In the genomic region with DNA sequence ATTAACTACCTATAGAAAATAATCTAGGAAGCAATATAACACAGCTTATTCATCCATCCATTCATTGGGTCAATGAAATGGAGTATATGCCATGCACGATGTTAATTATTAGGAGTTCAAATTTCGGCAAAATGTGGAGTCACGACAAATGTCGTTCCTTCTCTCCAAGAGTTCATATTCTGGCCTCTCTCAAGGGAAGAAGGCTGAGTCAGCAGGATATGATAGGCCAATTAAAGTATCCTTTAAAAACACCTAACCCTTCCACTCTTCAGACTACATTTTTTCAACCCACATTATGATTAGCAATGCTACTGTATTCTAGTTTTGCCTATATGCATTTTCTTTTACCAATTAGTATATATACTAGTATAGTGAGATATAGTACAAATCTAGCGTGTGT, we compare ENCODE assay signal across 21 cellular contexts.
A peak's percentile ranks its signal among the peaks of the same experiment; 100 is the strongest.
DNase-seq lines count a peak whose midpoint lies in the region; ATAC-seq, FAIRE-seq and TF ChIP-seq lines count a peak whose summit lies in the region.
"Had no signal": no experiment of that assay in that cellular context is flagged by ENCODE, and none has a peak within 500 bp of the region (broad histone marks: within the 10 kb centered on the region; RNA-seq: fewer than 3 reads in every experiment).

No MANE protein-coding gene starts in this region.

- POLR2A ChIA-PET in HepG2 (lab: Yijun Ruan, JAX) = no interaction called here
- POLR2A ChIA-PET in K562 (lab: Yijun Ruan, JAX) = interaction anchor here (0.6 kb wide), 1 partner anchor 447 kb away, joined by 3 read pairs; no protein-coding TSS in a partner anchor

- CTCF ChIA-PET in HepG2 (lab: Yijun Ruan, JAX; ENCODE audit: low intra/inter-chr PET ratio, low total read pairs) = no interaction called here
- CTCF ChIA-PET in K562 (lab: Yijun Ruan, JAX; ENCODE audit: low intra/inter-chr PET ratio) = no interaction called here

- H2AFZ ChIP-seq in HepG2 (ENCODE audit: low read length) = no peak overlapping the region
- no peak overlapping the region for H2AFZ ChIP-seq in K562 (ENCODE audit: low read depth, low read length)
- H2AFZ ChIP-seq in GM23248 = no peak overlapping the region

- H3K36me3 ChIP-seq in HepG2 (replicated peaks in 1 of 2; ENCODE audit: control insufficient read depth in 1 of 2, insufficient read depth in 2 of 2, low read length in 2 of 2) = no peaks in the 10 kb centered on the region
- H3K36me3 ChIP-seq in right lobe of liver = no peaks in the 10 kb centered on the region
- H3K36me3 ChIP-seq in K562 (ENCODE audit: control insufficient read depth, insufficient read depth, low read length) = no peaks in the 10 kb centered on the region
- H3K36me3 ChIP-seq in GM23248 (ENCODE audit: low read depth) = no peaks in the 10 kb centered on the region
- H3K36me3 ChIP-seq: BE2C, BLaER1 had no signal

- DNase-seq in HepG2 (ENCODE audit: low spot score) (no peak), right lobe of liver (no peak), K562 (ENCODE audit: extremely low read depth in 1 of 4, low spot score in 3 of 4) (no peak), GM23248 (no peak), DMS153 treated with DMSO at 0.1 percent for 48 hours (lab: John Stamatoyannopoulos, UW; ENCODE audit: unreplicated experiment) (no peak)
- DNase-seq: ACHN; BE2C; C1 segment of cervical spinal cord; CD4-positive, alpha-beta memory T cell; CD4-positive, CD25-positive, alpha-beta regulatory T cell; CD8-positive, alpha-beta memory T cell; COR-L47; DMS 273 treated with DMSO at 0.1 percent for 48 hours; DMS153; DMS79 treated with DMSO at 0.1 percent for 48 hours; GF-D8 had no signal

- ATAC-seq in HepG2 = no peak
- ATAC-seq in right lobe of liver = no peak
- ATAC-seq in K562 = no peak

- no peaks in the 10 kb centered on the region for H3F3A ChIP-seq in GM23248 (ENCODE audit: insufficient read depth)

- no peak for TF ChIP-seq POLR2A in HepG2 (IDR thresholded peaks at IDR 0.05; ENCODE audit: insufficient read depth in 1 of 2, low read depth in 2 of 2, low read length in 2 of 2)
- no peak for TF ChIP-seq POLR2A in right lobe of liver (IDR thresholded peaks at IDR 0.05)
- no peak for TF ChIP-seq POLR2A in K562 (conservative IDR thresholded peaks at IDR 0.05)

- no peak overlapping the region for H3K9ac ChIP-seq in HepG2 (ENCODE audit: insufficient read depth, low read depth, low read length)
- no peak overlapping the region for H3K9ac ChIP-seq in K562 (ENCODE audit: insufficient read depth in 1 of 2, low read depth in 2 of 2, low read length in 2 of 2)
- no peak overlapping the region for H3K9ac ChIP-seq in GM23248
- H3K9ac ChIP-seq: BLaER1 had no signal

- no peaks in the 10 kb centered on the region for H3K9me2 ChIP-seq in GM23248 (ENCODE audit: insufficient read depth)

- in situ Hi-C loops in HepG2 (cut with HindIII; ENCODE audit: extremely low pct_ligation_motif_present, low pct_unique_long_range_greater_than_20kb) (no loop called here), K562 (cut with MboI) (no loop called here), GM23248 (cut with MboI) (no loop called here)

- H4K20me1 ChIP-seq in HepG2 (ENCODE audit: insufficient read depth, low read length) = no peaks in the 10 kb centered on the region
- no peaks in the 10 kb centered on the region for H4K20me1 ChIP-seq in K562 (replicated peaks; ENCODE audit: control insufficient read depth, insufficient read depth, low read length)
- no peaks in the 10 kb centered on the region for H4K20me1 ChIP-seq in GM23248 (ENCODE audit: insufficient read depth)
- H4K20me1 ChIP-seq: BLaER1 had no signal

- H3K9me1 ChIP-seq in K562 (ENCODE audit: control insufficient read depth, insufficient read depth, low read length) = no peaks in the 10 kb centered on the region

- 0 out of 5 replicates have a peak, but pooled peaks cover 0 to 5% of the 10 kb centered on the region in 2 experiments for H3K27me3 ChIP-seq in HepG2 (ENCODE audit: control insufficient read depth in 1 of 2, insufficient read depth in 2 of 2, low read length in 2 of 2)
- H3K27me3 ChIP-seq in right lobe of liver = no peaks in the 10 kb centered on the region
- no peaks in the 10 kb centered on the region; a peak in 1 of 5 replicates for H3K27me3 ChIP-seq in K562 (ENCODE audit: control insufficient read depth in 2 of 2, insufficient read depth in 2 of 2, low read length in 2 of 2)
- no peaks in the 10 kb centered on the region for H3K27me3 ChIP-seq in GM23248 (replicated peaks; ENCODE audit: insufficient read depth)
- H3K27me3 ChIP-seq: BE2C, BLaER1 had no signal

- H3K4me1 ChIP-seq in HepG2 (ENCODE audit: insufficient read depth, low read length) (no peaks in the 10 kb centered on the region), right lobe of liver (no peaks in the 10 kb centered on the region), K562 (replicated peaks in 1 of 2; ENCODE audit: control insufficient read depth in 2 of 2, insufficient read depth in 2 of 2, low read length in 2 of 2) (no peaks in the 10 kb centered on the region), GM23248 (ENCODE audit: insufficient read depth) (no peaks in the 10 kb centered on the region)
- H3K4me1 ChIP-seq: BLaER1 had no signal

- BruUV-seq in HepG2 (replicated peaks; lab: Mats Ljungman, UMichigan) (no TSS peak), K562 (replicated peaks; lab: Mats Ljungman, UMichigan) (no TSS peak)

- intact Hi-C loops in HepG2 (cut with micrococcal nuclease; ENCODE audit: unreplicated experiment) (no loop called here), right lobe of liver (cut with DNase I) (no loop called here), K562 (cut with micrococcal nuclease) (no loop called here)

- 54% methylated on average over 5 of the region's 5 CpGs for WGBS in HepG2 (ENCODE audit: low lambda C conversion rate)
- 82% methylated on average over 5 of the region's 5 CpGs for WGBS in right lobe of liver (ENCODE audit: insufficient coverage, low coverage, low lambda C conversion rate, missing lambda C conversion rate)
- WGBS in K562 (ENCODE audit: insufficient coverage, low coverage, missing lambda C conversion rate) = 5% methylated on average over 5 of the region's 5 CpGs
- 91 to 93% methylated on average over 5 of the region's 5 CpGs for WGBS in GM23248 (ENCODE audit: low coverage in 1 of 2, low lambda C conversion rate in 2 of 2, missing lambda C conversion rate in 2 of 2), 2 experiments

- FAIRE-seq in HepG2 (lab: Jason Lieb, UNC) = no peak
- no peak for FAIRE-seq in K562 (lab: Jason Lieb, UNC)
- FAIRE-seq: G401.6, GM12891, GM19239 had no signal

- no peaks in the 10 kb centered on the region for H3K79me2 ChIP-seq in HepG2 (ENCODE audit: insufficient read depth, low read length)
- H3K79me2 ChIP-seq in K562 (ENCODE audit: control insufficient read depth, insufficient read depth, low read length) = no peaks in the 10 kb centered on the region; the same call in 2 of the 3 replicates
- H3K79me2 ChIP-seq in GM23248 (ENCODE audit: insufficient read depth) = no peaks in the 10 kb centered on the region

- TF ChIP-seq EP300 in HepG2 (IDR thresholded peaks at IDR 0.05; ENCODE audit: low read depth in 2 of 2, low read length in 2 of 2) = no peak
- TF ChIP-seq EP300 in HepG2 (CRISPR knock-in tag; IDR thresholded peaks at IDR 0.05; ENCODE audit: borderline replicate concordance) = no peak
- no peak for TF ChIP-seq EP300 in K562 (IDR thresholded peaks at IDR 0.05; ENCODE audit: low read length)

- no peaks in the 10 kb centered on the region for H3K9me3 ChIP-seq in HepG2 (ENCODE audit: low read length)
- H3K9me3 ChIP-seq in right lobe of liver = no peaks in the 10 kb centered on the region
- H3K9me3 ChIP-seq in K562 (replicated peaks; ENCODE audit: control insufficient read depth, insufficient read depth, low read depth, low read length) = no peaks in the 10 kb centered on the region
- H3K9me3 ChIP-seq in GM23248 (ENCODE audit: low read depth) = no peaks in the 10 kb centered on the region
- H3K9me3 ChIP-seq: BE2C, BLaER1 had no signal

- TF ChIP-seq RAD21 in HepG2 (CRISPR knock-in tag; IDR thresholded peaks at IDR 0.05) (no peak), K562 (CRISPR knock-in tag; conservative IDR thresholded peaks at IDR 0.05 in 1 of 2, IDR thresholded peaks at IDR 0.05 in 1 of 2) (no peak)

- H3K4me2 ChIP-seq in HepG2 (ENCODE audit: low read depth, low read length) = no peak overlapping the region
- H3K4me2 ChIP-seq in K562 (ENCODE audit: insufficient read depth, low read length) = no peak overlapping the region
- H3K4me2 ChIP-seq in GM23248 (ENCODE audit: unreplicated experiment) = no peak overlapping the region
- H3K4me2 ChIP-seq: BLaER1 had no signal

- H3K4me3 ChIP-seq in HepG2 (replicated peaks in 1 of 3; ENCODE audit: insufficient read depth in 1 of 3, low read depth in 2 of 3, low read length in 3 of 3) (no peak overlapping the region), right lobe of liver (no peak overlapping the region), K562 (no peak overlapping the region), GM23248 (no peak overlapping the region)
- H3K4me3 ChIP-seq: BLaER1 had no signal

- H3K27ac ChIP-seq in HepG2 (ENCODE audit: extremely low read length, insufficient read depth, low read length) (no peak overlapping the region), right lobe of liver (no peak overlapping the region), K562 (ENCODE audit: extremely low read depth, low read depth, low read length) (no peak overlapping the region), GM23248 (no peak overlapping the region)
- H3K27ac ChIP-seq: 22Rv1, BLaER1 had no signal

- TF ChIP-seq CTCF in HepG2 (CRISPR knock-in tag; IDR thresholded peaks at IDR 0.05) (no peak), right lobe of liver (IDR thresholded peaks at IDR 0.05) (no peak), K562 (IDR thresholded peaks at IDR 0.05 in 2 of 3, conservative IDR thresholded peaks at IDR 0.05 in 1 of 3; ENCODE audit: insufficient read depth in 2 of 3, low read depth in 1 of 3, low read length in 3 of 3) (no peak)

TF ChIP-seq in HepG2, 621 proteins besides CTCF, POLR2A, EP300 and RAD21 (continues in another document):
- TF ChIP-seq MAFK (conservative IDR thresholded peaks at IDR 0.05 in 1 of 2, IDR thresholded peaks at IDR 0.05 in 1 of 2; ENCODE audit: low read length in 2 of 2) = peak; percentile 80 to 91; a peak in 3 of 4 replicates
- TF ChIP-seq POLR2AphosphoS5 (IDR thresholded peaks at IDR 0.05; ENCODE audit: low read depth, low read length) = no peak
- TF ChIP-seq ZMYM3 (CRISPR knock-in tag; IDR thresholded peaks at IDR 0.05) = no peak

TF ChIP-seq in K562, 482 proteins besides CTCF, POLR2A, EP300 and RAD21 (continues in another document):
- TF ChIP-seq ZNF184 (CRISPR knock-in tag; IDR thresholded peaks at IDR 0.05) (no peak), MAFG (tag; conservative IDR thresholded peaks at IDR 0.05) (peak; percentile 72), ZNF197 (CRISPR knock-in tag; IDR thresholded peaks at IDR 0.05; ENCODE audit: low read depth) (no peak)
